In the genomic region with DNA sequence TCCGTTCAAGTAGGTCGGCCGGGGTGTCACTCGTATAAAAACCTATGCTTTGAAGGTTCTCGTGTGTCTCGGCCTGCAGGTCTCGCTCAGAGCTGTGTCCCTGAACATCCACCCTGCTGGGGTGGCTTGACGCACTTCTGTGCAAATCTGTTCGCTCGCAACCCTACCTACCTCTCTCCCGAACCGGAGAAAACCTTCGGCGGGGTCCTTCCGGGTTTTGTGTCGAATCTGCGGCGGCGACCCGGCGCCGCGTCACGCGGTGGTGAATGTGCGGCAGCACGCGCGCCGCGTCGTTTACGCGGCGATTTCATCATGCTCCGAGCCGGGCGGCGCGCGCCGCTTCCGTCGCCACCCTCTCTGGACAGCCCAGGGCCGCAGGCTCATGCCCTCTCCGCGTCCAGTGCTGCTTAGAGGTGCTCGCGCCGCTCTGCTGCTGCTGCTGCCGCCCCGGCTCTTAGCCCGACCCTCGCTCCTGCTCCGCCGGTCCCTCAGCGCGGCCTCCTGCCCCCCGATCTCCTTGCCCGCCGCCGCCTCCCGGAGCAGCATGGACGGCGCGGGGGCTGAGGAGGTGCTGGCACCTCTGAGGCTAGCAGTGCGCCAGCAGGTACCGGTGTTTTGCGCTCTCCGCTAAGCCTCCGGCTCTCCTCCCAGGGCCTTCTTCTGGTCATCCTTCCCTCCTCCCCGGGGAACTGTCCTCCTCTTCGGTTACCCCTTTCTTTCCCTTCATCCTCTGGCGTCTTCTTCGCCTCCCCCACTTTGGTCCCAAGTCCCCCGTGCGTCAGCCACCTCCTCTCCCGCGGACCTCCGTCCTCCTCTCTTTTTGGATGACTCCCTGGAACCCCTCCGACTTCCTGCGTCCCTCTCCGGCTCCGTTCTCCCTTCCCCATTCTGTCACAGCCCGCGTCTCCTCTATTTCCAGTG, we compare ENCODE assay signal across 1 cellular context.
A peak's percentile ranks its signal among the peaks of the same experiment; 100 is the strongest.
TF ChIP-seq lines count a peak whose summit lies in the region.

TSS of gene GARS1 (plus strand) at position 339 of the 921 bp plus-strand sequence. CDS start at position 383, 44 bp downstream.

TF ChIP-seq in HepG2, 621 proteins besides CTCF, POLR2A, EP300 and RAD21 (continued from another document and continues in another):
- TF ChIP-seq, protein P1, sequence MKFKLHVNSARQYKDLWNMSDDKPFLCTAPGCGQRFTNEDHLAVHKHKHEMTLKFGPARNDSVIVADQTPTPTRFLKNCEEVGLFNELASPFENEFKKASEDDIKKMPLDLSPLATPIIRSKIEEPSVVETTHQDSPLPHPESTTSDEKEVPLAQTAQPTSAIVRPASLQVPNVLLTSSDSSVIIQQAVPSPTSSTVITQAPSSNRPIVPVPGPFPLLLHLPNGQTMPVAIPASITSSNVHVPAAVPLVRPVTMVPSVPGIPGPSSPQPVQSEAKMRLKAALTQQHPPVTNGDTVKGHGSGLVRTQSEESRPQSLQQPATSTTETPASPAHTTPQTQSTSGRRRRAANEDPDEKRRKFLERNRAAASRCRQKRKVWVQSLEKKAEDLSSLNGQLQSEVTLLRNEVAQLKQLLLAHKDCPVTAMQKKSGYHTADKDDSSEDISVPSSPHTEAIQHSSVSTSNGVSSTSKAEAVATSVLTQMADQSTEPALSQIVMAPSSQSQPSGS (CRISPR knock-in tag; IDR thresholded peaks at IDR 0.05), result peak; percentile 96
- TF ChIP-seq RFXANK (CRISPR knock-in tag; IDR thresholded peaks at IDR 0.05) (peak; percentile 51; the same call in 1 of the 2 replicates), KAT8 (CRISPR knock-in tag; IDR thresholded peaks at IDR 0.05) (peak; percentile 97), HES4 (CRISPR knock-in tag; IDR thresholded peaks at IDR 0.05; ENCODE audit: borderline replicate concordance) (peak; percentile 76; the same call in 1 of the 2 replicates), HOMEZ (CRISPR knock-in tag; IDR thresholded peaks at IDR 0.05; ENCODE audit: low read depth) (peak; percentile 75; the same call in 1 of the 2 replicates), HMG20B (CRISPR knock-in tag; conservative IDR thresholded peaks at IDR 0.05) (peak; percentile 16; the same call in 1 of the 2 replicates), PHF20 (CRISPR knock-in tag; IDR thresholded peaks at IDR 0.05) (peak; percentile 96), MYNN (CRISPR knock-in tag; IDR thresholded peaks at IDR 0.05; ENCODE audit: low read depth) (no peak), RBM39 (IDR thresholded peaks at IDR 0.05; ENCODE audit: low read depth, low read length, poor library complexity, severe bottlenecking) (peak; percentile 97), XBP1 (CRISPR knock-in tag; IDR thresholded peaks at IDR 0.05) (0 out of 2 replicates have a peak, but pooled peaks have one; percentile 80), ZNF367 (CRISPR knock-in tag; IDR thresholded peaks at IDR 0.05; ENCODE audit: borderline replicate concordance) (peak; percentile 86; the same call in 1 of the 2 replicates), CC2D1A (CRISPR knock-in tag; IDR thresholded peaks at IDR 0.05) (no peak), SCMH1 (CRISPR knock-in tag; IDR thresholded peaks at IDR 0.05; ENCODE audit: borderline replicate concordance) (no peak), ATF5 (CRISPR knock-in tag; IDR thresholded peaks at IDR 0.05; ENCODE audit: low read depth) (0 out of 2 replicates have a peak, but pooled peaks have one; percentile 72), ZNF251 (CRISPR knock-in tag; IDR thresholded peaks at IDR 0.05) (no peak), TRIM24 (CRISPR knock-in tag; IDR thresholded peaks at IDR 0.05) (no peak), CSRNP1 (CRISPR knock-in tag; IDR thresholded peaks at IDR 0.05) (no peak), SNAPC2 (CRISPR knock-in tag; IDR thresholded peaks at IDR 0.05) (no peak), IKZF1 (IDR thresholded peaks at IDR 0.05) (no peak), SNAI1 (CRISPR knock-in tag; IDR thresholded peaks at IDR 0.05; ENCODE audit: borderline replicate concordance) (no peak), PAF1 (CRISPR knock-in tag; IDR thresholded peaks at IDR 0.05) (no peak), ZBTB39 (CRISPR knock-in tag; IDR thresholded peaks at IDR 0.05) (peak; percentile 75; the same call in 1 of the 2 replicates), DMAP1 (CRISPR knock-in tag; IDR thresholded peaks at IDR 0.05) (peak; percentile 99), MAFF (IDR thresholded peaks at IDR 0.05; ENCODE audit: low read depth, low read length) (no peak), TMF1 (CRISPR knock-in tag; IDR thresholded peaks at IDR 0.05; ENCODE audit: low read depth) (no peak; the same call in 1 of the 2 replicates), STAT6 (CRISPR knock-in tag; IDR thresholded peaks at IDR 0.05; ENCODE audit: borderline replicate concordance) (peak; percentile 98), KLF6 (CRISPR knock-in tag; IDR thresholded peaks at IDR 0.05) (peak; percentile 96), YEATS2 (CRISPR knock-in tag; IDR thresholded peaks at IDR 0.05; ENCODE audit: borderline replicate concordance) (peak; percentile 97), ISL2 (CRISPR knock-in tag; IDR thresholded peaks at IDR 0.05) (peak; percentile 85), MED8 (CRISPR knock-in tag; IDR thresholded peaks at IDR 0.05; ENCODE audit: insufficient replicate concordance) (peak; percentile 64), ZNF510 (CRISPR knock-in tag; IDR thresholded peaks at IDR 0.05; ENCODE audit: low read depth) (no peak), KMT2A (CRISPR knock-in tag; IDR thresholded peaks at IDR 0.05) (peak; percentile 100), BCL3 (CRISPR knock-in tag; IDR thresholded peaks at IDR 0.05) (peak; percentile 75; the same call in 1 of the 2 replicates)
- TF ChIP-seq, protein P2, sequence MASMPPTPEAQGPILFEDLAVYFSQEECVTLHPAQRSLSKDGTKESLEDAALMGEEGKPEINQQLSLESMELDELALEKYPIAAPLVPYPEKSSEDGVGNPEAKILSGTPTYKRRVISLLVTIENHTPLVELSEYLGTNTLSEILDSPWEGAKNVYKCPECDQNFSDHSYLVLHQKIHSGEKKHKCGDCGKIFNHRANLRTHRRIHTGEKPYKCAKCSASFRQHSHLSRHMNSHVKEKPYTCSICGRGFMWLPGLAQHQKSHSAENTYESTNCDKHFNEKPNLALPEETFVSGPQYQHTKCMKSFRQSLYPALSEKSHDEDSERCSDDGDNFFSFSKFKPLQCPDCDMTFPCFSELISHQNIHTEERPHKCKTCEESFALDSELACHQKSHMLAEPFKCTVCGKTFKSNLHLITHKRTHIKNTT (CRISPR knock-in tag; IDR thresholded peaks at IDR 0.05), result no peak
- TF ChIP-seq, protein P3, sequence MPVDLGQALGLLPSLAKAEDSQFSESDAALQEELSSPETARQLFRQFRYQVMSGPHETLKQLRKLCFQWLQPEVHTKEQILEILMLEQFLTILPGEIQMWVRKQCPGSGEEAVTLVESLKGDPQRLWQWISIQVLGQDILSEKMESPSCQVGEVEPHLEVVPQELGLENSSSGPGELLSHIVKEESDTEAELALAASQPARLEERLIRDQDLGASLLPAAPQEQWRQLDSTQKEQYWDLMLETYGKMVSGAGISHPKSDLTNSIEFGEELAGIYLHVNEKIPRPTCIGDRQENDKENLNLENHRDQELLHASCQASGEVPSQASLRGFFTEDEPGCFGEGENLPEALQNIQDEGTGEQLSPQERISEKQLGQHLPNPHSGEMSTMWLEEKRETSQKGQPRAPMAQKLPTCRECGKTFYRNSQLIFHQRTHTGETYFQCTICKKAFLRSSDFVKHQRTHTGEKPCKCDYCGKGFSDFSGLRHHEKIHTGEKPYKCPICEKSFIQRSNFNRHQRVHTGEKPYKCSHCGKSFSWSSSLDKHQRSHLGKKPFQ (CRISPR knock-in tag; IDR thresholded peaks at IDR 0.05; ENCODE audit: insufficient replicate concordance), result peak; percentile 86
